ENCODE assay signal across 1 cellular context in the genomic region with DNA sequence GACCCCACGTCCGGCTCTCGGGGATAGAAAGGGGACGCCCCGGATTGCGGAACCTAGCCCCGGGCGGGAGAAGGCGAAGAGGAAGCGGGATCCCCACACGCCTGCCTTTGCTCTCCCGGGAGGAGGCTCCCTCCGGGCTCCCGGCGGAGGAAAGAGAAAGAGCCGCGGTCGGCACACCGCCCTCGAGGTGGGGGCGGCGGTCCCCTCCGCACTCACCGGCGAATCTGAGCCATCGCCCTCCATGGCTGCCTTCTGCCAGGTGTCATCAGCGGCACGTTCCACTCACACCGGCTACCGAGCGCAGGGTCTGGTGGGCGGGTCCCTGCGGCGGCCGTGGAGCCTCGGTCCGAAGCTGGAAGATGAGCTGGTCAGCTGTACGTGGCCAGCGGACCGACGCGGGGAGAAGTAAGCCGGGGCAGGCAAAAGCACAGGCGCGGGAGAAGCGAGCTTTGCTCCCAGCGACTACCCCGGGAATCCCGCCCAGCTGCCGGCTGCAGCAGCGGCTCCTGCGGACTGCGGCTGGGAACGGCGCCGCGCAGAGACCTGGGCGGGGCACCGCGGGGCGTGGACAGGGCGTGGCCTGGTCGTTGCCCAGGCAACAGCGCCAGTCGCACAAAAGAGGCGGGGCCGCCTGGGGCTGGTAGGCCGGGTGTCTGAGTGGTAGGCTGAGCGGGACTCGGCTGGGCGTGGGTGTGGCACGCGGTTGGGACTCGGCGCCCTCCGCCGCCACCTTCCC.
TF ChIP-seq lines count a peak whose summit lies in the region.

A gene with protein sequence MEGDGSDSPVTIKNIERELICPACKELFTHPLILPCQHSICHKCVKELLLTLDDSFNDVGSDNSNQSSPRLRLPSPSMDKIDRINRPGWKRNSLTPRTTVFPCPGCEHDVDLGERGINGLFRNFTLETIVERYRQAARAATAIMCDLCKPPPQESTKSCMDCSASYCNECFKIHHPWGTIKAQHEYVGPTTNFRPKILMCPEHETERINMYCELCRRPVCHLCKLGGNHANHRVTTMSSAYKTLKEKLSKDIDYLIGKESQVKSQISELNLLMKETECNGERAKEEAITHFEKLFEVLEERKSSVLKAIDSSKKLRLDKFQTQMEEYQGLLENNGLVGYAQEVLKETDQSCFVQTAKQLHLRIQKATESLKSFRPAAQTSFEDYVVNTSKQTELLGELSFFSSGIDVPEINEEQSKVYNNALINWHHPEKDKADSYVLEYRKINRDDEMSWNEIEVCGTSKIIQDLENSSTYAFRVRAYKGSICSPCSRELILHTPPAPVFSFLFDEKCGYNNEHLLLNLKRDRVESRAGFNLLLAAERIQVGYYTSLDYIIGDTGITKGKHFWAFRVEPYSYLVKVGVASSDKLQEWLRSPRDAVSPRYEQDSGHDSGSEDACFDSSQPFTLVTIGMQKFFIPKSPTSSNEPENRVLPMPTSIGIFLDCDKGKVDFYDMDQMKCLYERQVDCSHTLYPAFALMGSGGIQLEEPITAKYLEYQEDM (minus strand): TSS at position 517 of the 736 bp plus-strand sequence. CDS start 274 bp downstream, at position 243.

TF ChIP-seq in PFSK-1, 5 proteins besides CTCF, POLR2A, EP300 and RAD21:
- TF ChIP-seq POLR2AphosphoS5 (IDR thresholded peaks at IDR 0.05; ENCODE audit: low read depth, low read length) (no peak), FOXP2 (optimal IDR thresholded peaks at IDR 0.05; ENCODE audit: borderline replicate concordance, extremely low read depth, extremely low read length, insufficient read depth) (peak; percentile 35)
